ENCODE assay signal across 8 cellular contexts in the genomic region with DNA sequence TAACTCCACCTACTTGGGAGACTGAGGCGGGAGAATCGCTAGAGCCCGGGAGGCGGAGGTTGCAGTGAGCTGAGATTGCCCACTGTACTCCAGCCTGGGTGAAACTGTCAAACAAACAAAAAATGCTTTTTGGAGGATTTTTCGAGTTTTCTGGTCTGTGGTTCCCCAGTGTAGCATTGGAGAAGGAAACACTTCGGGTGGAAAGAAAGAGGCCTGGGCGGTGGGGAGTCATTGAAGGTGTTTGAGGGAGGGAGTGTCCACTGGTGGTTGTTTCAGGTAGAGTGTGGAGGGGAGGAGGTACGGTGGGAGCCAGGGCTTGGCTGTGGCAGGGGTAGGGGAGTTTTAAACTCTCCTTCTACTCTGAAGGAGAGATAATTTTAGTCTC. TPM values are rescaled to one million over a fixed set of nuclear protein-coding genes. Genes with fewer than 3 reads are reported as not detected.
DNase-seq lines count a peak whose midpoint lies in the region; ATAC-seq and TF ChIP-seq lines count a peak whose summit lies in the region.

No MANE protein-coding gene starts in this region.

- H3K36me3 ChIP-seq in adrenal gland (replicated peaks in 1 of 2) (peaks cover 0 to 14% of the 10 kb centered on the region in 2 donors), left lung (peaks cover 0 to 27% of the 10 kb centered on the region in 2 donors)

- H3K4me3 Mint-ChIP-seq in activated CD4-positive, alpha-beta T cell treated with anti-CD3 and anti-CD28 coated beads, Interleukin-2, amount 10 ng/mL, durations not matched to agents 7 days and 5 days, result peak overlapping the region; percentile 94

- H3K9me3 Mint-ChIP-seq in activated CD4-positive, alpha-beta T cell treated with anti-CD3 and anti-CD28 coated beads, Interleukin-2, amount 10 ng/mL, durations not matched to agents 7 days and 5 days, result no peaks in the 10 kb centered on the region

- TF ChIP-seq CTCF in adrenal gland (IDR thresholded peaks at IDR 0.05) (no peak), left lung (IDR thresholded peaks at IDR 0.05) (no peak)

- no peak for DNase-seq in activated CD4-positive, alpha-beta T cell treated with anti-CD3 and anti-CD28 coated beads, Interleukin-2, amount 10 ng/mL, durations not matched to agents 7 days and 5 days
- no peak for DNase-seq in activated CD4-positive, alpha-beta T cell treated with anti-CD3 and anti-CD28 coated beads for 4 hours
- DNase-seq in adrenal gland (no peak), left lung (no peak), NCI-H146 treated with DMSO at 0.1 percent for 48 hours (lab: John Stamatoyannopoulos, UW; ENCODE audit: unreplicated experiment) (no peak), hippocampal formation (lab: John Stamatoyannopoulos, UW) (no peak)

- H3K27me3 ChIP-seq in adrenal gland (no peaks in the 10 kb centered on the region), left lung (no peaks in the 10 kb centered on the region)

- POLR2A ChIA-PET in activated CD4-positive, alpha-beta T cell treated with anti-CD3 and anti-CD28 coated beads, Interleukin-2, amount 10 ng/mL, durations not matched to agents 7 days and 5 days (lab: Charles Lee), result interaction anchor here (0.6 kb wide), 1 partner anchor 23 kb away, joined by 6 read pairs; no protein-coding TSS in a partner anchor

- H3K9me3 ChIP-seq in adrenal gland (replicated peaks in 1 of 3) (no peaks in the 10 kb centered on the region), left lung (no peaks in the 10 kb centered on the region)

- peaks cover 23 to 42% of the 10 kb centered on the region in 2 donors for H3K4me1 ChIP-seq in adrenal gland (replicated peaks in 1 of 2)
- peaks cover 41 to 75% of the 10 kb centered on the region in 2 donors for H3K4me1 ChIP-seq in left lung

- no peak for ATAC-seq in left lung
- no peak for ATAC-seq in HG03432 (IDR thresholded peaks at IDR 0.05; ENCODE audit: unreplicated experiment)

- H3K27me3 Mint-ChIP-seq in activated CD4-positive, alpha-beta T cell treated with anti-CD3 and anti-CD28 coated beads, Interleukin-2, amount 10 ng/mL, durations not matched to agents 7 days and 5 days, result no peaks in the 10 kb centered on the region

- CTCF ChIA-PET in activated CD4-positive, alpha-beta T cell treated with anti-CD3 and anti-CD28 coated beads, Interleukin-2, amount 10 ng/mL, durations not matched to agents 7 days and 5 days (lab: Charles Lee), result no interaction called here

- H3K27ac ChIP-seq in adrenal gland (peak overlapping the region; percentile 84 to 99 (median 98)), left lung (peak overlapping the region; percentile 98 to 99), temporal lobe (ENCODE audit: low read depth, low read length) (peak overlapping the region; percentile 75)

- H3K27ac Mint-ChIP-seq in activated CD4-positive, alpha-beta T cell treated with anti-CD3 and anti-CD28 coated beads, Interleukin-2, amount 10 ng/mL, durations not matched to agents 7 days and 5 days, result peak overlapping the region; percentile 97

- H3K4me1 Mint-ChIP-seq in activated CD4-positive, alpha-beta T cell treated with anti-CD3 and anti-CD28 coated beads, Interleukin-2, amount 10 ng/mL, durations not matched to agents 7 days and 5 days, result peaks cover 63% of the 10 kb centered on the region

- intact Hi-C loops in adrenal gland (cut with DNase I), result no loop called here
- intact Hi-C loops in left lung (cut with DNase I), result no loop called here

- H3K36me3 Mint-ChIP-seq in activated CD4-positive, alpha-beta T cell treated with anti-CD3 and anti-CD28 coated beads, Interleukin-2, amount 10 ng/mL, durations not matched to agents 7 days and 5 days (ENCODE audit: low read depth), result peaks cover 34% of the 10 kb centered on the region

- H3K4me3 ChIP-seq in adrenal gland (peak overlapping the region in 2 of 4 donors; percentile 70 to 97), left lung (peak overlapping the region; percentile 88 to 100)

- TF ChIP-seq POLR2A in adrenal gland (IDR thresholded peaks at IDR 0.05), result no peak

- 45 to 63% (median 59%) methylated on average over 8 of the region's 8 CpGs for WGBS in adrenal gland, 4 donors

RNA-seq across cellular contexts. Expression of gene RNF213, which starts 1.2 kb away (rescaled TPM):
- 100 to 1,000 TPM; 579 to 602 TPM for total RNA-seq in activated CD4-positive, alpha-beta T cell treated with anti-CD3 and anti-CD28 coated beads, Interleukin-2, amount 10 ng/mL, durations not matched to agents 7 days and 5 days
- total RNA-seq in adrenal gland (100 to 1,000 TPM in 7 of 8 donors, 10 to 100 TPM in 1; 77.5 to 182 (median 135) TPM), left lung (100 to 1,000 TPM; 212 to 264 TPM), temporal lobe (16.0 TPM)
- 100 to 1,000 TPM in 1 of 3 donors, 10 to 100 TPM in 2; 51.1 to 123 (median 78.2) TPM for polyA plus RNA-seq in adrenal gland

RNA-seq across cellular contexts. Expression of gene SLC26A11, which starts 41.7 kb away (rescaled TPM):
- 1 to 10 TPM; 5.9 to 6.1 TPM for total RNA-seq in activated CD4-positive, alpha-beta T cell treated with anti-CD3 and anti-CD28 coated beads, Interleukin-2, amount 10 ng/mL, durations not matched to agents 7 days and 5 days
- total RNA-seq in adrenal gland (100 to 1,000 TPM in 1 of 8 donors, 10 to 100 TPM in 7; 27.0 to 101 (median 50.5) TPM), left lung (10 to 100 TPM; 31.9 to 36.0 TPM), temporal lobe (10.6 TPM)
- 10 to 100 TPM; 14.0 to 78.3 (median 58.2) TPM for polyA plus RNA-seq in adrenal gland

RNA-seq across cellular contexts. Expression of gene SGSH, which starts 41.8 kb away (rescaled TPM):
- 10 to 100 TPM; 31.5 to 34.3 TPM for total RNA-seq in activated CD4-positive, alpha-beta T cell treated with anti-CD3 and anti-CD28 coated beads, Interleukin-2, amount 10 ng/mL, durations not matched to agents 7 days and 5 days
- total RNA-seq in adrenal gland (100 to 1,000 TPM in 4 of 8 donors, 10 to 100 TPM in 4; 48.0 to 194 (median 89.3) TPM), left lung (10 to 100 TPM; 55.4 to 83.8 TPM), temporal lobe (5.7 TPM)
- polyA plus RNA-seq in adrenal gland, result 100 to 1,000 TPM in 2 of 3 donors, 10 to 100 TPM in 1; 33.3 to 167 (median 136) TPM
